Comparison of ENCODE assay signal across 1 cellular context in genomic region chr9:87614402-87614801, GRCh38.
TF ChIP-seq lines count a peak whose summit lies in the region.

No MANE protein-coding gene starts in this region.

TF ChIP-seq in A549, 52 proteins besides CTCF, POLR2A, EP300 and RAD21 (continued from another document):
- TF ChIP-seq PHF8 (IDR thresholded peaks at IDR 0.05; ENCODE audit: borderline replicate concordance, low read depth) (no peak), FOSB (CRISPR knock-in tag; IDR thresholded peaks at IDR 0.05) (no peak), ESRRA (IDR thresholded peaks at IDR 0.05; ENCODE audit: borderline replicate concordance, low read length) (no peak), FOSL2 (IDR thresholded peaks at IDR 0.05) (no peak), FOSL2 (CRISPR knock-in tag; IDR thresholded peaks at IDR 0.05) (no peak), MAZ (IDR thresholded peaks at IDR 0.05; ENCODE audit: borderline replicate concordance, low read depth, low read length) (no peak), CHD2 (IDR thresholded peaks at IDR 0.05; ENCODE audit: low read length, partially characterized antibody) (no peak), CBX8 (IDR thresholded peaks at IDR 0.05) (no peak), TFCP2L1 (CRISPR knock-in tag; IDR thresholded peaks at IDR 0.05) (no peak), KDM5A (IDR thresholded peaks at IDR 0.05) (no peak), ZSCAN20 (CRISPR knock-in tag; IDR thresholded peaks at IDR 0.05) (no peak), ZC3H11A (IDR thresholded peaks at IDR 0.05) (no peak), ZFP36 (IDR thresholded peaks at IDR 0.05; ENCODE audit: borderline replicate concordance, partially characterized antibody) (no peak)
